25 cellular contexts compared by ENCODE assay signal in genomic region chr7:99011341-99011705, GRCh38.
A peak's percentile ranks its signal among the peaks of the same experiment; 100 is the strongest.
DNase-seq lines count a peak whose midpoint lies in the region; ATAC-seq, FAIRE-seq and TF ChIP-seq lines count a peak whose summit lies in the region.
"Had no signal": no experiment of that assay in that cellular context is flagged by ENCODE, and none has a peak within 500 bp of the region (broad histone marks: within the 10 kb centered on the region; RNA-seq: fewer than 3 reads in every experiment).

No MANE protein-coding gene starts in this region.

- POLR2A ChIA-PET in K562 (lab: Yijun Ruan, JAX), result interaction anchor here (0.8 kb wide), 1 partner anchor 10 kb away, joined by 3 read pairs; no protein-coding TSS in a partner anchor

- no peaks in the 10 kb centered on the region for H3K9me3 Mint-ChIP-seq in activated T-helper 17 cell treated with anti-CD3 and anti-CD28 coated beads, Interleukin-2, amount 50 U/mL, for 72 hours
- H3K9me3 Mint-ChIP-seq: CD4-positive, alpha-beta T cell had no signal

- peaks cover 3% of the 10 kb centered on the region for H3K4me1 Mint-ChIP-seq in activated T-helper 17 cell treated with anti-CD3 and anti-CD28 coated beads, Interleukin-2, amount 50 U/mL, for 72 hours

- no peak for TF ChIP-seq POLR2A in K562 (conservative IDR thresholded peaks at IDR 0.05)
- no peak for TF ChIP-seq POLR2A in suprapubic skin (IDR thresholded peaks at IDR 0.05)

- TF ChIP-seq CTCF in K562 (IDR thresholded peaks at IDR 0.05 in 2 of 3, conservative IDR thresholded peaks at IDR 0.05 in 1 of 3; ENCODE audit: insufficient read depth in 2 of 3, low read depth in 1 of 3, low read length in 3 of 3) (no peak), kidney (IDR thresholded peaks at IDR 0.05; ENCODE audit: borderline replicate concordance, extremely low read depth, insufficient read depth) (no peak), suprapubic skin (IDR thresholded peaks at IDR 0.05) (no peak)

- intact Hi-C loops in K562 (cut with micrococcal nuclease), result no loop called here
- intact Hi-C loops in kidney (cut with DNase I), result no loop called here

- BruUV-seq in K562 (replicated peaks; lab: Mats Ljungman, UMichigan), result no TSS peak

- H2AFZ ChIP-seq in K562 (ENCODE audit: low read depth, low read length), result no peak overlapping the region

- no peak overlapping the region for H3K27ac Mint-ChIP-seq in activated T-helper 17 cell treated with anti-CD3 and anti-CD28 coated beads, Interleukin-2, amount 50 U/mL, for 72 hours
- H3K27ac Mint-ChIP-seq: CD4-positive, alpha-beta T cell had no signal

- ATAC-seq in K562, result no peak
- ATAC-seq in activated T-helper 17 cell treated with anti-CD3 and anti-CD28 coated beads, Interleukin-2, amount 50 U/mL, for 72 hours (replicated peaks), result no peak
- ATAC-seq: A549, HepG2 had no signal

- H3K4me2 ChIP-seq in K562 (ENCODE audit: insufficient read depth, low read length), result no peak overlapping the region
- H3K4me2 ChIP-seq: A549; BLaER1 treated with 17β-estradiol and CSF1 and Interleukin-3, amounts not matched to agents 10 nM and 100 nM had no signal

- TF ChIP-seq EP300 in K562 (IDR thresholded peaks at IDR 0.05; ENCODE audit: low read length) (no peak), suprapubic skin (IDR thresholded peaks at IDR 0.05) (no peak)

- H3K79me2 ChIP-seq in K562 (ENCODE audit: control insufficient read depth, insufficient read depth, low read length), result no peaks in the 10 kb centered on the region

- H3K4me1 ChIP-seq in K562 (replicated peaks in 1 of 2; ENCODE audit: control insufficient read depth in 2 of 2, insufficient read depth in 2 of 2, low read length in 2 of 2) (peaks cover 0 to 6% of the 10 kb centered on the region in 2 experiments; a peak in 1 of 5 replicates), kidney (ENCODE audit: control insufficient read depth in 1 of 2, insufficient read depth in 1 of 2, low read depth in 1 of 2, low read length in 2 of 2) (no peaks in the 10 kb centered on the region), suprapubic skin (no peaks in the 10 kb centered on the region)
- H3K4me1 ChIP-seq: A549 had no signal

- FAIRE-seq in K562 (lab: Jason Lieb, UNC) (no peak), kidney (lab: Jason Lieb, UNC) (no peak)
- FAIRE-seq: A549, GM18507, H54, HepG2 had no signal

- no peaks in the 10 kb centered on the region for H4K20me1 ChIP-seq in K562 (replicated peaks; ENCODE audit: control insufficient read depth, insufficient read depth, low read length)

- TF ChIP-seq RAD21 in K562 (CRISPR knock-in tag; conservative IDR thresholded peaks at IDR 0.05 in 1 of 2, IDR thresholded peaks at IDR 0.05 in 1 of 2), result no peak

- H3K27me3 ChIP-seq in K562 (ENCODE audit: control insufficient read depth in 2 of 2, insufficient read depth in 2 of 2, low read length in 2 of 2) (no peaks in the 10 kb centered on the region), suprapubic skin (no peaks in the 10 kb centered on the region)
- H3K27me3 ChIP-seq: BLaER1 treated with 17β-estradiol and CSF1 and Interleukin-3, amounts not matched to agents 10 nM and 100 nM had no signal

- H3K9me1 ChIP-seq in K562 (ENCODE audit: control insufficient read depth, insufficient read depth, low read length), result no peaks in the 10 kb centered on the region

- no peak overlapping the region for H3K4me3 ChIP-seq in K562
- no peak overlapping the region for H3K4me3 ChIP-seq in kidney (ENCODE audit: low read length in 2 of 2)
- H3K4me3 ChIP-seq in suprapubic skin, result no peak overlapping the region
- H3K4me3 ChIP-seq: A549; BLaER1 treated with 17β-estradiol and CSF1 and Interleukin-3, amounts not matched to agents 10 nM and 100 nM had no signal

- no peaks in the 10 kb centered on the region for H3K27me3 Mint-ChIP-seq in activated T-helper 17 cell treated with anti-CD3 and anti-CD28 coated beads, Interleukin-2, amount 50 U/mL, for 72 hours
- H3K27me3 Mint-ChIP-seq: CD4-positive, alpha-beta T cell had no signal

- H3K27ac ChIP-seq in K562 (ENCODE audit: extremely low read depth, low read depth, low read length) (no peak overlapping the region), kidney (ENCODE audit: low read depth in 2 of 2, low read length in 2 of 2) (no peak overlapping the region), suprapubic skin (no peak overlapping the region)
- H3K27ac ChIP-seq: A549; BLaER1 treated with 17β-estradiol and CSF1 and Interleukin-3, amounts not matched to agents 10 nM and 100 nM; RWPE1 had no signal

- WGBS in K562 (ENCODE audit: insufficient coverage, low coverage, missing lambda C conversion rate), result 93% methylated on average over 20 of the region's 24 CpGs
- 96% methylated on average over 23 of the region's 24 CpGs for WGBS in suprapubic skin

- H3K4me3 Mint-ChIP-seq in activated T-helper 17 cell treated with anti-CD3 and anti-CD28 coated beads, Interleukin-2, amount 50 U/mL, for 72 hours, result no peak overlapping the region
- H3K4me3 Mint-ChIP-seq: CD4-positive, alpha-beta T cell had no signal

- CTCF ChIA-PET in K562 (lab: Yijun Ruan, JAX; ENCODE audit: low intra/inter-chr PET ratio), result no interaction called here

- H3K36me3 Mint-ChIP-seq in activated T-helper 17 cell treated with anti-CD3 and anti-CD28 coated beads, Interleukin-2, amount 50 U/mL, for 72 hours (ENCODE audit: low read depth), result peaks cover 99% of the 10 kb centered on the region

- no peak overlapping the region for H3K9ac ChIP-seq in K562 (ENCODE audit: insufficient read depth in 1 of 2, low read depth in 2 of 2, low read length in 2 of 2)
- no peak overlapping the region for H3K9ac ChIP-seq in kidney (ENCODE audit: low read length in 2 of 2)
- H3K9ac ChIP-seq: BLaER1 treated with 17β-estradiol and CSF1 and Interleukin-3, amounts not matched to agents 10 nM and 100 nM had no signal

- DNase-seq in activated effector memory CD4-positive, alpha-beta T cell treated with anti-CD3 and anti-CD28 coated beads, Interleukin-2, amount 50 U/mL, for 16 hours, result peak; percentile 61
- no peak for DNase-seq in activated effector memory CD4-positive, alpha-beta T cell treated with Interleukin-2 at 50 U/mL for 16 hours
- no peak for DNase-seq in K562 (ENCODE audit: extremely low read depth in 1 of 4, low spot score in 3 of 4)
- DNase-seq in kidney, result peak; percentile 77
- DNase-seq in suprapubic skin (ENCODE audit: low spot score in 2 of 2), result peak; percentile 48 to 77
- DNase-seq in NCI-H1417 (lab: John Stamatoyannopoulos, UW), result no peak
- no peak for DNase-seq in OCI-M2 (lab: John Stamatoyannopoulos, UW; ENCODE audit: unreplicated experiment)
- DNase-seq: AML-193, DMS53, Kasumi-1, MV-4-11, NCI-H1105, NCI-H146, NCI-H2029, NCI-H2227 treated with DMSO at 0.1 percent for 48 hours, NCI-H526 treated with DMSO at 0.1 percent for 48 hours, SHP77 treated with DMSO at 0.1 percent for 48 hours had no signal

- no peaks in the 10 kb centered on the region for H3K9me3 ChIP-seq in K562 (replicated peaks; ENCODE audit: control insufficient read depth, insufficient read depth, low read depth, low read length)
- no peaks in the 10 kb centered on the region for H3K9me3 ChIP-seq in kidney (ENCODE audit: control insufficient read depth in 1 of 2, low read length in 2 of 2)
- no peaks in the 10 kb centered on the region for H3K9me3 ChIP-seq in suprapubic skin
- H3K9me3 ChIP-seq: A549 had no signal

- H3K36me3 ChIP-seq in K562 (ENCODE audit: control insufficient read depth, insufficient read depth, low read length) (peaks cover 84% of the 10 kb centered on the region), kidney (ENCODE audit: control insufficient read depth in 1 of 2, insufficient read depth in 2 of 2, low read length in 2 of 2) (peaks cover 50 to 58% of the 10 kb centered on the region in 2 donors), suprapubic skin (peaks cover 90% of the 10 kb centered on the region)

- in situ Hi-C loops in K562 (cut with MboI), result no loop called here

TF ChIP-seq in K562, 482 proteins besides CTCF, POLR2A, EP300 and RAD21:
- TF ChIP-seq ARID3A (IDR thresholded peaks at IDR 0.05; ENCODE audit: borderline replicate concordance, low read depth, low read length) (no peak), ETV1 (tag; conservative IDR thresholded peaks at IDR 0.05; ENCODE audit: low read depth) (no peak), POLR2G (IDR thresholded peaks at IDR 0.05; ENCODE audit: low read depth, low read length) (0 out of 2 replicates have a peak, but pooled peaks have one; percentile 14), SIX5 (IDR thresholded peaks at IDR 0.05; ENCODE audit: borderline replicate concordance in 1 of 2, insufficient read depth in 1 of 2, low read depth in 1 of 2, low read length in 2 of 2) (no peak), ZNF444 (CRISPR knock-in tag; IDR thresholded peaks at IDR 0.05) (no peak)

Comparison
In these comparisons a context has a peak if more than half of its experiments do, and no peak if none do; other contexts are left out.
1. DNase-seq: peak in activated effector memory CD4-positive, alpha-beta T cell treated with anti-CD3 and anti-CD28 coated beads, Interleukin-2, amount 50 U/mL, for 16 hours (single experiment), kidney (single experiment) and suprapubic skin (2 of 2); none in activated effector memory CD4-positive, alpha-beta T cell treated with Interleukin-2 at 50 U/mL for 16 hours (single experiment), K562 (0 of 4), NCI-H1417 (0 of 3) and OCI-M2 (single experiment).